Comparison of ENCODE assay signal across 2 cellular contexts in genomic region chr11:67271212-67271547, GRCh38.
TF ChIP-seq lines count a peak whose summit lies in the region.

No MANE protein-coding gene starts in this region.

TF ChIP-seq in neural cell, 6 proteins besides CTCF, POLR2A, EP300 and RAD21:
- no peak for TF ChIP-seq MXI1 (conservative IDR thresholded peaks at IDR 0.05; ENCODE audit: poor library complexity, severe bottlenecking)
- no peak for TF ChIP-seq EZH2 (IDR thresholded peaks at IDR 0.05; ENCODE audit: borderline replicate concordance, insufficient read depth, low read length, poor library complexity, severe bottlenecking)
- TF ChIP-seq POLR2AphosphoS5 (IDR thresholded peaks at IDR 0.05) = no peak
- TF ChIP-seq SMC3 (conservative IDR thresholded peaks at IDR 0.05; ENCODE audit: poor library complexity) = no peak
- TF ChIP-seq REST (IDR thresholded peaks at IDR 0.05; ENCODE audit: borderline replicate concordance) = no peak
- TF ChIP-seq TAF1 (IDR thresholded peaks at IDR 0.05; ENCODE audit: low read depth) = no peak

TF ChIP-seq in HepG2, 621 proteins besides CTCF, POLR2A, EP300 and RAD21:
- TF ChIP-seq, protein P1, sequence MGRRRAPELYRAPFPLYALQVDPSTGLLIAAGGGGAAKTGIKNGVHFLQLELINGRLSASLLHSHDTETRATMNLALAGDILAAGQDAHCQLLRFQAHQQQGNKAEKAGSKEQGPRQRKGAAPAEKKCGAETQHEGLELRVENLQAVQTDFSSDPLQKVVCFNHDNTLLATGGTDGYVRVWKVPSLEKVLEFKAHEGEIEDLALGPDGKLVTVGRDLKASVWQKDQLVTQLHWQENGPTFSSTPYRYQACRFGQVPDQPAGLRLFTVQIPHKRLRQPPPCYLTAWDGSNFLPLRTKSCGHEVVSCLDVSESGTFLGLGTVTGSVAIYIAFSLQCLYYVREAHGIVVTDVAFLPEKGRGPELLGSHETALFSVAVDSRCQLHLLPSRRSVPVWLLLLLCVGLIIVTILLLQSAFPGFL (CRISPR knock-in tag; IDR thresholded peaks at IDR 0.05) = no peak
- TF ChIP-seq, protein P2, sequence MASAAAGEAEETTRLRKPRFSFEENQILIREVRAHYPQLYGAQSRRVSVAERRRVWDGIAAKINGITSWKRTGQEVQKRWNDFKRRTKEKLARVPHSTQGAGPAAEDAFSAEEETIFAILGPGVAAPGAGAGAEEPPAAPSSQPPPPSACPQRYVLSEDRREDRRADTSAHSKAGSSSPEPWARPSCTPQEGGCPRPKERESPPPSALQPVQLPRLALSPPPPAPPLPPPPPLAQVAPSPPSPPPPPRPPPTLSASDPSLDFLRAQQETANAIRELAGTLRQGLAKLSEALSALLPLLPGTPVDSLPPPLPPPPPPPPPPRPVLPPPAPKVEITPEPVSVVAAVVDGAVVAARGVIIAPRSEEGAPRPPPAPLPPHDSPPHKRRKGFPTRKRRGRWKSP (CRISPR knock-in tag; IDR thresholded peaks at IDR 0.05) = no peak
- no peak for TF ChIP-seq ATAD3A (CRISPR knock-in tag; IDR thresholded peaks at IDR 0.05)
- TF ChIP-seq ZNF30 (CRISPR knock-in tag; IDR thresholded peaks at IDR 0.05) = no peak
- TF ChIP-seq SMAD9 (CRISPR knock-in tag; IDR thresholded peaks at IDR 0.05) = no peak
- no peak for TF ChIP-seq STAT5B (CRISPR knock-in tag; IDR thresholded peaks at IDR 0.05)
- no peak for TF ChIP-seq ZBTB33 (CRISPR knock-in tag; IDR thresholded peaks at IDR 0.05)
- no peak for TF ChIP-seq NFRKB (IDR thresholded peaks at IDR 0.05)
- no peak for TF ChIP-seq PRDM4 (CRISPR knock-in tag; IDR thresholded peaks at IDR 0.05; ENCODE audit: borderline replicate concordance)
- TF ChIP-seq MTF1 (CRISPR knock-in tag; IDR thresholded peaks at IDR 0.05) = no peak
- no peak for TF ChIP-seq ARNTL (CRISPR knock-in tag; IDR thresholded peaks at IDR 0.05)
- no peak for TF ChIP-seq KLF9 (CRISPR knock-in tag; IDR thresholded peaks at IDR 0.05; ENCODE audit: low read depth)
- TF ChIP-seq TBX2 (CRISPR knock-in tag; IDR thresholded peaks at IDR 0.05; ENCODE audit: borderline replicate concordance) = no peak
- no peak for TF ChIP-seq ADNP (CRISPR knock-in tag; IDR thresholded peaks at IDR 0.05)
- TF ChIP-seq SAP130 (CRISPR knock-in tag; IDR thresholded peaks at IDR 0.05; ENCODE audit: low read depth) = no peak
